ENCODE assay signal across 16 cellular contexts in genomic region chr18:47558110-47558750, GRCh38.
DNase-seq lines count a peak whose midpoint lies in the region; ATAC-seq lines count a peak whose summit lies in the region.
"Had no signal": no experiment of that assay in that cellular context is flagged by ENCODE, and none has a peak within 500 bp of the region (broad histone marks: within the 10 kb centered on the region; RNA-seq: fewer than 3 reads in every experiment).

No MANE protein-coding gene starts in this region.

- no peak for DNase-seq in activated CD4-positive, alpha-beta T cell treated with anti-CD3 and anti-CD28 coated beads for 36 hours
- DNase-seq in activated CD4-positive, alpha-beta T cell treated with anti-CD3 and anti-CD28 coated beads for 4 hours: no peak
- DNase-seq in islet precursor cell: peak; percentile 87
- no peak for DNase-seq in HUDEP-2 (lab: John Stamatoyannopoulos, UW; ENCODE audit: unreplicated experiment in 76 of 76)
- no peak for DNase-seq in NCI-H128 (lab: John Stamatoyannopoulos, UW; ENCODE audit: unreplicated experiment)
- DNase-seq in NCI-H2171 (lab: John Stamatoyannopoulos, UW): no peak
- DNase-seq: activated T-cell treated with anti-CD3 and anti-CD28 coated beads for 4 hours; adrenal gland; KG1; NCI-H1694; stimulated activated CD4-positive, alpha-beta T cell treated with anti-CD3 and anti-CD28 coated beads, Interleukin-2, amount 100 ng/mL, for 24 hours; WERI-Rb-1 had no signal

- H3K27me3 Mint-ChIP-seq in activated CD4-positive, alpha-beta T cell treated with anti-CD3 and anti-CD28 coated beads for 36 hours: peaks cover 16% of the 10 kb centered on the region

- no peaks in the 10 kb centered on the region for H3K36me3 Mint-ChIP-seq in activated CD4-positive, alpha-beta T cell treated with anti-CD3 and anti-CD28 coated beads for 36 hours (ENCODE audit: low read depth)

- H3K9me3 Mint-ChIP-seq in activated CD4-positive, alpha-beta T cell treated with anti-CD3 and anti-CD28 coated beads for 36 hours (ENCODE audit: low read depth): no peaks in the 10 kb centered on the region

- intact Hi-C loops in activated CD4-positive, alpha-beta T cell treated with anti-CD3 and anti-CD28 coated beads for 36 hours (cut with DNase I, micrococcal nuclease): no loop called here

- no peak overlapping the region for H3K27ac Mint-ChIP-seq in activated CD4-positive, alpha-beta T cell treated with anti-CD3 and anti-CD28 coated beads for 36 hours

- no peaks in the 10 kb centered on the region for H3K4me1 Mint-ChIP-seq in activated CD4-positive, alpha-beta T cell treated with anti-CD3 and anti-CD28 coated beads for 36 hours

- H3K4me3 Mint-ChIP-seq in activated CD4-positive, alpha-beta T cell treated with anti-CD3 and anti-CD28 coated beads for 36 hours: no peak overlapping the region

- ATAC-seq in activated CD4-positive, alpha-beta T cell treated with anti-CD3 and anti-CD28 coated beads for 36 hours: peak; percentile 58
- ATAC-seq in GM21737 (IDR thresholded peaks at IDR 0.05; ENCODE audit: unreplicated experiment) (peak; percentile 92), HG03460 (IDR thresholded peaks at IDR 0.05; ENCODE audit: unreplicated experiment) (peak; percentile 89)
- ATAC-seq: left lobe of liver, SK-N-SH treated with all-trans-retinoic acid at 6 μM for 48 hours had no signal

- POLR2A ChIA-PET in activated CD4-positive, alpha-beta T cell treated with anti-CD3 and anti-CD28 coated beads for 36 hours (lab: Charles Lee): no interaction called here

- CTCF ChIA-PET in activated CD4-positive, alpha-beta T cell treated with anti-CD3 and anti-CD28 coated beads for 36 hours (lab: Charles Lee): no interaction called here
